Comparison of ENCODE assay signal across 8 cellular contexts in genomic region chr5:179699640-179700298, GRCh38. TPM values are rescaled to one million over a fixed set of nuclear protein-coding genes. Genes with fewer than 3 reads are reported as not detected.
DNase-seq lines count a peak whose midpoint lies in the region; ATAC-seq and TF ChIP-seq lines count a peak whose summit lies in the region.

No MANE protein-coding gene starts in this region.

- H3K9me3 ChIP-seq in mononuclear cell (ENCODE audit: low read depth, low read length) (no peaks in the 10 kb centered on the region), thoracic aorta (no peaks in the 10 kb centered on the region)

- H3K36me3 Mint-ChIP-seq in T-cell, result peaks cover 14% of the 10 kb centered on the region

- peaks cover 49% of the 10 kb centered on the region for H3K4me1 ChIP-seq in mononuclear cell (ENCODE audit: insufficient read depth, low read length)
- H3K4me1 ChIP-seq in thoracic aorta (ENCODE audit: control insufficient read depth in 1 of 2, low read depth in 2 of 2), result peaks cover 8 to 49% of the 10 kb centered on the region in 2 donors

- peaks cover 49 to 52% (median 52%) of the 10 kb centered on the region in 3 donors for H3K4me1 Mint-ChIP-seq in T-cell

- CTCF ChIA-PET in T-cell (lab: Charles Lee), result interaction anchor here in 1 of 2 donors (0.6 to 0.7 kb wide), 2 partner anchors 26 to 137 kb away, joined by 4 to 6 read pairs; no protein-coding TSS in a partner anchor

- H3K9me3 Mint-ChIP-seq in T-cell, result no peaks in the 10 kb centered on the region

- peak overlapping the region; percentile 93 to 97 for H3K27ac Mint-ChIP-seq in T-cell

- DNase-seq in DMS79 treated with DMSO at 0.1 percent for 48 hours (lab: John Stamatoyannopoulos, UW), result peak; percentile 41
- DNase-seq in T-cell, result peak in 3 of 34 experiments; percentile 6 to 27 (median 13)
- peak; percentile 71 for DNase-seq in dermis blood vessel endothelial cell
- no peak for DNase-seq in thoracic aorta (ENCODE audit: low spot score)
- no peak for DNase-seq in iPS-NIHi11 (ENCODE audit: low spot score)
- no peak for DNase-seq in NCI-H345 treated with DMSO at 0.1 percent for 48 hours (lab: John Stamatoyannopoulos, UW; ENCODE audit: unreplicated experiment)

- H3K27me3 ChIP-seq in mononuclear cell (ENCODE audit: insufficient read depth, low read length) (no peaks in the 10 kb centered on the region), thoracic aorta (replicated peaks; ENCODE audit: insufficient read depth) (no peaks in the 10 kb centered on the region)

- H3K4me3 ChIP-seq in mononuclear cell (ENCODE audit: low read length), result peak overlapping the region; percentile 97
- peak overlapping the region; percentile 86 for H3K4me3 ChIP-seq in thoracic aorta

- POLR2A ChIA-PET in T-cell (lab: Charles Lee), result interaction anchor here in 1 of 2 donors (1.1 kb wide), 2 partner anchors 32 to 76 kb away, joined by 3 to 5 read pairs; partner anchors contain the start of genes HNRNPH1 and MAML1

- ATAC-seq in HG02571 (IDR thresholded peaks at IDR 0.05; ENCODE audit: unreplicated experiment), result peak; percentile 13
- no peak for ATAC-seq in T-cell (replicated peaks in 1 of 4)
- ATAC-seq in thoracic aorta (ENCODE audit: insufficient number of reproducible peaks, low FRiP score, low read depth), result no peak

- H3K27me3 Mint-ChIP-seq in T-cell, result no peaks in the 10 kb centered on the region

- no peak for TF ChIP-seq CTCF in thoracic aorta (IDR thresholded peaks at IDR 0.05)

- peak overlapping the region; percentile 96 to 98 (median 98) for H3K4me3 Mint-ChIP-seq in T-cell

- no peaks in the 10 kb centered on the region for H3K36me3 ChIP-seq in thoracic aorta

- H3K27ac ChIP-seq in thoracic aorta, result peak overlapping the region; percentile 90 to 91

RNA-seq across cellular contexts. Expression of gene CANX, which starts 1.0 kb away (rescaled TPM):
- total RNA-seq in T-cell (100 to 1,000 TPM; 205 to 306 (median 262) TPM), dermis blood vessel endothelial cell (796 and 1,147 TPM in 2 replicates), mononuclear cell (273 TPM), thoracic aorta (100 to 1,000 TPM; 240 to 371 TPM)

RNA-seq across cellular contexts. Expression of gene CBY3, which starts 18.9 kb away (rescaled TPM):
- total RNA-seq in T-cell, result under 1 TPM in 3 of 5 donors, not detected in 2; 0.50 to 0.66 (median 0.57) TPM
- total RNA-seq in dermis blood vessel endothelial cell, result not detected in 2 replicates
- 0.52 TPM for total RNA-seq in mononuclear cell
- total RNA-seq in thoracic aorta, result 1 to 10 TPM in 1 of 2 donors, not detected in 1; 1.4 TPM

RNA-seq across cellular contexts. Expression of gene MAML1, which starts 32.9 kb away (rescaled TPM):
- total RNA-seq in T-cell, result 10 to 100 TPM; 31.3 to 56.4 (median 50.6) TPM
- total RNA-seq in dermis blood vessel endothelial cell, result 9.2 and 15.6 TPM in 2 replicates
- 14.0 TPM for total RNA-seq in mononuclear cell
- 10 to 100 TPM; 22.9 to 38.1 TPM for total RNA-seq in thoracic aorta

Comparison
In these comparisons a context has a peak if more than half of its experiments do, and no peak if none do; other contexts are left out.
1. DNase-seq: peak in DMS79 treated with DMSO at 0.1 percent for 48 hours (single experiment) and dermis blood vessel endothelial cell (single experiment); none in thoracic aorta (single experiment), iPS-NIHi11 (single experiment) and NCI-H345 treated with DMSO at 0.1 percent for 48 hours (single experiment).